24 cellular contexts compared by ENCODE assay signal in genomic region chr2:240948905-240949790, GRCh38. TPM values are rescaled to one million over a fixed set of nuclear protein-coding genes. Genes with fewer than 3 reads are reported as not detected.
DNase-seq lines count a peak whose midpoint lies in the region; ATAC-seq and TF ChIP-seq lines count a peak whose summit lies in the region.
"Had no signal": no experiment of that assay in that cellular context is flagged by ENCODE, and none has a peak within 500 bp of the region (broad histone marks: within the 10 kb centered on the region; RNA-seq: fewer than 3 reads in every experiment).

No MANE protein-coding gene starts in this region.

- no peak overlapping the region for H3K4me3 ChIP-seq in left lung
- H3K4me3 ChIP-seq in suprapubic skin = no peak overlapping the region
- H3K4me3 ChIP-seq: dorsolateral prefrontal cortex, HAP-1 had no signal

- TF ChIP-seq POLR2A in suprapubic skin (IDR thresholded peaks at IDR 0.05) = no peak

- no peaks in the 10 kb centered on the region for H3K36me3 ChIP-seq in left lung
- H3K36me3 ChIP-seq in suprapubic skin = no peaks in the 10 kb centered on the region
- H3K36me3 ChIP-seq: HAP-1 had no signal

- 92% methylated on average over 17 of the region's 23 CpGs for WGBS in suprapubic skin

- H3K4me1 ChIP-seq in left lung (no peaks in the 10 kb centered on the region), suprapubic skin (peaks cover 4% of the 10 kb centered on the region)
- H3K4me1 ChIP-seq: HAP-1 had no signal

- DNase-seq in activated CD8-positive, alpha-beta memory T cell treated with anti-CD3 and anti-CD28 coated beads, Interleukin-2, amount 50 U/mL, for 4 hours = peak; percentile 8
- DNase-seq in activated CD8-positive, alpha-beta memory T cell treated with anti-CD3 and anti-CD28 coated beads for 24 hours = no peak
- peak; percentile 78 for DNase-seq in NCI-H345 (lab: John Stamatoyannopoulos, UW)
- peak; percentile 27 to 58 for DNase-seq in left lung
- peak; percentile 49 to 70 for DNase-seq in suprapubic skin (ENCODE audit: low spot score in 2 of 2)
- no peak for DNase-seq in NCI-H774 (lab: John Stamatoyannopoulos, UW)
- no peak for DNase-seq in GM10266 (ENCODE audit: extremely low spot score)
- no peak for DNase-seq in AG08396 (ENCODE audit: low spot score)
- DNase-seq: activated CD4-positive, alpha-beta memory T cell treated with anti-CD3 and anti-CD28 coated beads for 36 hours; activated naive CD8-positive, alpha-beta T cell treated with anti-CD3 and anti-CD28 coated beads, Interleukin-2, amount 50 U/mL, for 24 hours; CD8-positive, alpha-beta T cell; erythroblast; NCI-H1436 treated with DMSO at 0.1 percent for 48 hours; NCI-H510A; SHP77 treated with DMSO at 0.1 percent for 48 hours; stimulated activated CD4-positive, alpha-beta T cell treated with anti-CD3 and anti-CD28 coated beads, Interleukin-4, amount 100 ng/mL, for 1 hour; T-helper 1 cell had no signal

- H3K27ac ChIP-seq in left lung = no peak overlapping the region
- H3K27ac ChIP-seq in suprapubic skin = no peak overlapping the region
- H3K27ac ChIP-seq: dorsolateral prefrontal cortex had no signal

- no peak for TF ChIP-seq CTCF in left lung (IDR thresholded peaks at IDR 0.05)
- no peak for TF ChIP-seq CTCF in suprapubic skin (IDR thresholded peaks at IDR 0.05)
- no peak for TF ChIP-seq CTCF in GM10266 (IDR thresholded peaks at IDR 0.05; ENCODE audit: control insufficient read depth, insufficient read depth, low read depth, missing control alignments)

- H3K27me3 ChIP-seq in left lung = no peaks in the 10 kb centered on the region
- H3K27me3 ChIP-seq in suprapubic skin = no peaks in the 10 kb centered on the region
- H3K27me3 ChIP-seq: dorsolateral prefrontal cortex had no signal

- intact Hi-C loops in left lung (cut with DNase I) = no loop called here

- H3K9me3 ChIP-seq in left lung (no peaks in the 10 kb centered on the region), suprapubic skin (peaks cover 3% of the 10 kb centered on the region)
- H3K9me3 ChIP-seq: HAP-1 had no signal

- TF ChIP-seq EP300 in suprapubic skin (IDR thresholded peaks at IDR 0.05) = no peak

- ATAC-seq in left lung = no peak
- ATAC-seq: activated naive CD8-positive, alpha-beta T cell treated with anti-CD3 and anti-CD28 coated beads, Interleukin-2, amount 50 U/mL, for 24 hours; CD8-positive, alpha-beta T cell; left colon had no signal

RNA-seq across cellular contexts. Expression of gene CROCC2, which starts 43.0 kb away (rescaled TPM):
- total RNA-seq in left lung (1 to 10 TPM in 1 of 2 donors, under 1 TPM in 1; 0.32 to 2.3 TPM), suprapubic skin (not detected)
- total RNA-seq: activated CD4-positive, alpha-beta memory T cell treated with anti-CD3 and anti-CD28 coated beads for 36 hours; bronchial epithelial cell; CD8-positive, alpha-beta T cell; Daoy; frontal cortex had no signal

RNA-seq across cellular contexts. Expression of gene SNED1, which starts 49.3 kb away (rescaled TPM):
- total RNA-seq in left lung (10 to 100 TPM; 36.4 to 48.2 TPM), suprapubic skin (10 to 100 TPM in 3 of 4 donors, 1 to 10 TPM in 1; 5.6 to 31.9 (median 13.2) TPM)

RNA-seq across cellular contexts. Expression of gene MAB21L4, which starts 53.2 kb away (rescaled TPM):
- 10 to 100 TPM; 20.6 to 35.7 TPM for total RNA-seq in left lung
- 10 to 100 TPM; 28.7 to 97.5 (median 69.2) TPM for total RNA-seq in suprapubic skin
- total RNA-seq: activated CD4-positive, alpha-beta memory T cell treated with anti-CD3 and anti-CD28 coated beads for 36 hours; CD8-positive, alpha-beta T cell; Daoy; frontal cortex; skeletal muscle tissue had no signal

Comparison
In these comparisons a context has a peak if more than half of its experiments do, and no peak if none do; other contexts are left out.
1. DNase-seq: peak in activated CD8-positive, alpha-beta memory T cell treated with anti-CD3 and anti-CD28 coated beads, Interleukin-2, amount 50 U/mL, for 4 hours (single experiment), NCI-H345 (single experiment), left lung (2 of 2) and suprapubic skin (2 of 2); none in activated CD8-positive, alpha-beta memory T cell treated with anti-CD3 and anti-CD28 coated beads for 24 hours (single experiment), NCI-H774 (single experiment), GM10266 (single experiment) and AG08396 (single experiment).